Comparison of ENCODE assay signal across 8 cellular contexts in genomic region chr16:80804451-80805383, GRCh38. TPM values are rescaled to one million over a fixed set of nuclear protein-coding genes. Genes with fewer than 3 reads are reported as not detected.
DNase-seq lines count a peak whose midpoint lies in the region; ATAC-seq and TF ChIP-seq lines count a peak whose summit lies in the region.

A gene with protein sequence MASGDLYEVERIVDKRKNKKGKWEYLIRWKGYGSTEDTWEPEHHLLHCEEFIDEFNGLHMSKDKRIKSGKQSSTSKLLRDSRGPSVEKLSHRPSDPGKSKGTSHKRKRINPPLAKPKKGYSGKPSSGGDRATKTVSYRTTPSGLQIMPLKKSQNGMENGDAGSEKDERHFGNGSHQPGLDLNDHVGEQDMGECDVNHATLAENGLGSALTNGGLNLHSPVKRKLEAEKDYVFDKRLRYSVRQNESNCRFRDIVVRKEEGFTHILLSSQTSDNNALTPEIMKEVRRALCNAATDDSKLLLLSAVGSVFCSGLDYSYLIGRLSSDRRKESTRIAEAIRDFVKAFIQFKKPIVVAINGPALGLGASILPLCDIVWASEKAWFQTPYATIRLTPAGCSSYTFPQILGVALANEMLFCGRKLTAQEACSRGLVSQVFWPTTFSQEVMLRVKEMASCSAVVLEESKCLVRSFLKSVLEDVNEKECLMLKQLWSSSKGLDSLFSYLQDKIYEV (minus strand): TSS chr16:80804598. CDS start chr16:80804173, 425 bp downstream.

- H3K27me3 ChIP-seq in OCI-LY3 (ENCODE audit: low read depth, low read length), result peaks cover 40% of the 10 kb centered on the region
- H3K27me3 ChIP-seq in cardiac muscle cell, result peaks cover 87% of the 10 kb centered on the region
- peaks cover 0 to 32% (median 3%) of the 10 kb centered on the region in 3 donors for H3K27me3 ChIP-seq in psoas muscle (ENCODE audit: insufficient read depth in 3 of 3, low read length in 2 of 3)

- H3K4me1 ChIP-seq in OCI-LY3 (ENCODE audit: low read length), result peaks cover 4% of the 10 kb centered on the region
- no peaks in the 10 kb centered on the region for H3K4me1 ChIP-seq in cardiac muscle cell (ENCODE audit: low read depth)
- no peaks in the 10 kb centered on the region for H3K4me1 ChIP-seq in psoas muscle

- DNase-seq in GM12865 (ENCODE audit: low read depth) (peak; percentile 70), HFF-Myc (ENCODE audit: extremely low read depth, low read depth) (no peak), cardiac muscle cell (ENCODE audit: low read depth in 1 of 2, low spot score in 1 of 2) (peak in 1 of 2 donors; percentile 53), psoas muscle (peak in 1 of 2 donors; percentile 19), Kasumi-1 (lab: John Stamatoyannopoulos, UW) (no peak), NCI-H2107 treated with DMSO at 0.1 percent for 48 hours (lab: John Stamatoyannopoulos, UW; ENCODE audit: unreplicated experiment) (no peak)
- peak; percentile 64 for DNase-seq in activated naive CD4-positive, alpha-beta T cell treated with anti-CD3 and anti-CD28 coated beads, Interleukin-2, amount 10 ng/mL, durations not matched to agents 7 days and 5 days

- H3K27ac ChIP-seq in OCI-LY3 (ENCODE audit: low read length) (no peak within 1 kb of the TSS), cardiac muscle cell (no peak within 1 kb of the TSS), psoas muscle (no peak within 1 kb of the TSS)

- no peak for ATAC-seq in psoas muscle

- no peaks in the 10 kb centered on the region for H4K20me1 ChIP-seq in OCI-LY3 (ENCODE audit: insufficient read depth, low read length)

- H3K27ac Mint-ChIP-seq in activated naive CD4-positive, alpha-beta T cell treated with anti-CD3 and anti-CD28 coated beads, Interleukin-2, amount 10 ng/mL, durations not matched to agents 7 days and 5 days, result peak within 1 kb of the TSS; percentile 98

- peak within 1 kb of the TSS; percentile 54 for H3K4me3 ChIP-seq in GM12865 (ENCODE audit: low read depth, low read length)
- H3K4me3 ChIP-seq in HFF-Myc (replicated peaks; ENCODE audit: low read depth, low read length), result peak within 1 kb of the TSS; percentile 47
- H3K4me3 ChIP-seq in OCI-LY3 (ENCODE audit: low read length), result peak within 1 kb of the TSS; percentile 96
- H3K4me3 ChIP-seq in cardiac muscle cell, result peak within 1 kb of the TSS; percentile 89
- H3K4me3 ChIP-seq in psoas muscle, result peak within 1 kb of the TSS; percentile 66

- peak within 1 kb of the TSS; percentile 77 for H2AFZ ChIP-seq in OCI-LY3 (ENCODE audit: low read depth, low read length)

- peaks cover 17% of the 10 kb centered on the region for H3K36me3 Mint-ChIP-seq in activated naive CD4-positive, alpha-beta T cell treated with anti-CD3 and anti-CD28 coated beads, Interleukin-2, amount 10 ng/mL, durations not matched to agents 7 days and 5 days

- no peaks in the 10 kb centered on the region for H3K79me2 ChIP-seq in OCI-LY3 (ENCODE audit: low read length)

- TF ChIP-seq CTCF in GM12865 (IDR thresholded peaks at IDR 0.05; ENCODE audit: insufficient read depth, low read depth, low read length, missing control alignments) (no peak), HFF-Myc (IDR thresholded peaks at IDR 0.05; ENCODE audit: low read depth, low read length, missing control alignments) (no peak), OCI-LY3 (IDR thresholded peaks at IDR 0.05; ENCODE audit: low read depth, low read length) (no peak), cardiac muscle cell (IDR thresholded peaks at IDR 0.05; ENCODE audit: low read depth, low read length) (no peak), psoas muscle (IDR thresholded peaks at IDR 0.05) (no peak)

- peaks cover 12% of the 10 kb centered on the region for H3K27me3 Mint-ChIP-seq in activated naive CD4-positive, alpha-beta T cell treated with anti-CD3 and anti-CD28 coated beads, Interleukin-2, amount 10 ng/mL, durations not matched to agents 7 days and 5 days

- peaks cover 41% of the 10 kb centered on the region for H3K4me1 Mint-ChIP-seq in activated naive CD4-positive, alpha-beta T cell treated with anti-CD3 and anti-CD28 coated beads, Interleukin-2, amount 10 ng/mL, durations not matched to agents 7 days and 5 days

- WGBS in psoas muscle, 3 donors, result 2 to 7% (median 6%) methylated on average over 25 to 79 of the region's 79 CpGs

- CTCF ChIA-PET in activated naive CD4-positive, alpha-beta T cell treated with anti-CD3 and anti-CD28 coated beads, Interleukin-2, amount 10 ng/mL, durations not matched to agents 7 days and 5 days (lab: Charles Lee), result no interaction called here

- H3K9me3 ChIP-seq in OCI-LY3 (ENCODE audit: insufficient read depth, low read length) (no peaks in the 10 kb centered on the region), cardiac muscle cell (ENCODE audit: low read depth) (no peaks in the 10 kb centered on the region), psoas muscle (no peaks in the 10 kb centered on the region)

- H3K4me2 ChIP-seq in OCI-LY3 (ENCODE audit: low read length), result peak within 1 kb of the TSS; percentile 83

- peak within 1 kb of the TSS; percentile 60 for H3K9ac ChIP-seq in OCI-LY3 (ENCODE audit: low read length)

- H3K36me3 ChIP-seq in OCI-LY3 (replicated peaks; ENCODE audit: low read depth, low read length), result no peaks in the 10 kb centered on the region
- H3K36me3 ChIP-seq in cardiac muscle cell, result no peaks in the 10 kb centered on the region
- no peaks in the 10 kb centered on the region for H3K36me3 ChIP-seq in psoas muscle (ENCODE audit: insufficient read depth in 1 of 2, low read depth in 1 of 2)

- H3K4me3 Mint-ChIP-seq in activated naive CD4-positive, alpha-beta T cell treated with anti-CD3 and anti-CD28 coated beads, Interleukin-2, amount 10 ng/mL, durations not matched to agents 7 days and 5 days, result peak within 1 kb of the TSS; percentile 96

- intact Hi-C loops in psoas muscle (cut with DNase I), result no loop called here

- H3K9me3 Mint-ChIP-seq in activated naive CD4-positive, alpha-beta T cell treated with anti-CD3 and anti-CD28 coated beads, Interleukin-2, amount 10 ng/mL, durations not matched to agents 7 days and 5 days, result peaks cover 5% of the 10 kb centered on the region

RNA-seq across cellular contexts. Expression of the gene that starts here (rescaled TPM):
- 0.74 and 0.99 TPM in 2 replicates for total RNA-seq in cardiac muscle cell
- 0.54 and 0.95 TPM in 2 replicates for polyA plus RNA-seq in cardiac muscle cell
- 1 to 10 TPM; 1.0 to 2.2 (median 1.4) TPM for total RNA-seq in psoas muscle
- under 1 TPM; 0.23 to 0.40 (median 0.30) TPM for polyA plus RNA-seq in psoas muscle

Comparison
In these comparisons a context has a peak if more than half of its experiments do, and no peak if none do; other contexts are left out.
1. DNase-seq: peak in GM12865 (single experiment) and activated naive CD4-positive, alpha-beta T cell treated with anti-CD3 and anti-CD28 coated beads, Interleukin-2, amount 10 ng/mL, durations not matched to agents 7 days and 5 days (single experiment); none in HFF-Myc (single experiment), Kasumi-1 (0 of 2) and NCI-H2107 treated with DMSO at 0.1 percent for 48 hours (single experiment).
2. Peak in every context shown above with its lines, with median percentiles within 50 percentile points of each other: H3K4me3 ChIP-seq.